21 cellular contexts compared by ENCODE assay signal in the genomic region with DNA sequence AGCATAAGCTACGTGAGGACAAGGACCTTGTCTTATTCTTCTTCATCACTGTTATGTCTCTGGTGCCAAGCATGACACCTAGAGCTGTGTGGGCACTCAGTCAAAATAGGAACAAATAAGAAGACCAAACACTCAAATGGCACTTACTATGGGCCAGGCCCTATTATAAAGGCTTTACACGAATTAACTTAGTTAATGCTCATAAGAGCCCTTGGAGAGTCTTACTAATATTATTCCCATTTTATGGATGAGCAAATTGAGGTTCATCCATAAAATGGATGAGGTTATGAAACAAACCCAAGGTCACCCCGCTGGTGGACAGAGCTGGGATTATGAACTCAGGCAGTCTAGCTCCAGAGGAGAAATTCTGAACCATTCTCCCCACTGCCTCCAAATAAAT. TPM values are rescaled to one million over a fixed set of nuclear protein-coding genes. Genes with fewer than 3 reads are reported as not detected.
A peak's percentile ranks its signal among the peaks of the same experiment; 100 is the strongest.
DNase-seq lines count a peak whose midpoint lies in the region; ATAC-seq, FAIRE-seq and TF ChIP-seq lines count a peak whose summit lies in the region.
"Had no signal": no experiment of that assay in that cellular context is flagged by ENCODE, and none has a peak within 500 bp of the region (broad histone marks: within the 10 kb centered on the region; RNA-seq: fewer than 3 reads in every experiment).

No MANE protein-coding gene starts in this region.

- POLR2A ChIA-PET in IMR-90 (lab: Charles Lee; ENCODE audit: unreplicated experiment), result interaction anchor here (0.6 kb wide), 1 partner anchor 187 kb away, joined by 3 read pairs; no protein-coding TSS in a partner anchor

- no peak for ATAC-seq in IMR-90 (ENCODE audit: low read depth)
- ATAC-seq: CD8-positive, alpha-beta T cell; GM23338; HCT116 had no signal

- H2AFZ ChIP-seq in IMR-90 (replicated peaks; ENCODE audit: low read length, poor library complexity), result no peak overlapping the region
- H2AFZ ChIP-seq: GM23338 had no signal

- no peak overlapping the region for H4K5ac ChIP-seq in IMR-90 (ENCODE audit: low read depth, low read length)

- no peak for TF ChIP-seq RAD21 in IMR-90 (IDR thresholded peaks at IDR 0.05; ENCODE audit: low read length)

- peak overlapping the region; percentile 50 for H3K27ac Mint-ChIP-seq in osteocyte (ENCODE audit: unreplicated experiment)
- H3K27ac Mint-ChIP-seq in activated naive CD4-positive, alpha-beta T cell treated with anti-CD3 and anti-CD28 coated beads, Interleukin-2, amount 10 ng/mL, durations not matched to agents 7 days and 5 days, result no peak overlapping the region
- H3K27ac Mint-ChIP-seq: B cell; CD4-positive, CD25-positive, alpha-beta regulatory T cell; CD8-positive, alpha-beta T cell; GM23338; H9 had no signal

- 100% methylated on average over 1 of the region's 3 CpGs; no CpG with 5 or more reads in 1 of the 2 experiments for WGBS in IMR-90 (ENCODE audit: extremely low coverage in 2 of 2, insufficient read length in 1 of 2), 2 experiments
- 91 to 95% methylated on average over 3 of the region's 3 CpGs for WGBS in thyroid gland, 2 donors

- TF ChIP-seq POLR2A in IMR-90 (IDR thresholded peaks at IDR 0.05; ENCODE audit: low read depth, low read length) (no peak), thyroid gland (IDR thresholded peaks at IDR 0.05) (no peak)

- H3K9ac ChIP-seq in IMR-90 (ENCODE audit: low read depth, low read length), result no peak overlapping the region
- H3K9ac ChIP-seq: BLaER1 had no signal

- no peak overlapping the region for H3K56ac ChIP-seq in IMR-90 (ENCODE audit: extremely low read depth, insufficient read depth, low read length)

- H3K4me3 ChIP-seq in IMR-90 (ENCODE audit: insufficient read depth, low read depth, low read length), result no peak overlapping the region
- no peak overlapping the region for H3K4me3 ChIP-seq in thyroid gland (replicated peaks in 1 of 3)
- H3K4me3 ChIP-seq: BLaER1, GM23338 had no signal

- dilution Hi-C loops in IMR-90 (cut with HindIII; ENCODE audit: low sequenced_read_pairs, unreplicated experiment), result no loop called here

- DNase-seq in HTR-8/SVneo (ENCODE audit: insufficient read length, low spot score) (no peak), IMR-90 (no peak), osteocyte (ENCODE audit: extremely low spot score, unreplicated experiment) (no peak), thyroid gland (no peak)
- no peak for DNase-seq in activated naive CD4-positive, alpha-beta T cell treated with anti-CD3 and anti-CD28 coated beads, Interleukin-2, amount 10 ng/mL, durations not matched to agents 7 days and 5 days
- no peak for DNase-seq in stimulated activated CD4-positive, alpha-beta T cell treated with anti-CD3 and anti-CD28 coated beads, Interleukin-12 subunit alpha, Interleukin-12 subunit beta, amount 100 ng/mL, for 4 hours
- DNase-seq: Caco-2; CD4-positive, CD25-positive, alpha-beta regulatory T cell; CD8-positive, alpha-beta T cell; DMS 273 treated with DMSO at 0.1 percent for 48 hours; DMS79; GF-D8; H9 had no signal

- H3K23ac ChIP-seq in IMR-90 (ENCODE audit: low read depth, low read length), result no peak overlapping the region

- CTCF ChIA-PET in IMR-90 (lab: Yijun Ruan, JAX), result no interaction called here
- CTCF ChIA-PET in activated naive CD4-positive, alpha-beta T cell treated with anti-CD3 and anti-CD28 coated beads, Interleukin-2, amount 10 ng/mL, durations not matched to agents 7 days and 5 days (lab: Charles Lee), result no interaction called here

- H2BK20ac ChIP-seq in IMR-90 (ENCODE audit: low read depth, low read length), result no peak overlapping the region

- no peaks in the 10 kb centered on the region for H4K20me1 ChIP-seq in IMR-90 (ENCODE audit: insufficient read depth, low read length)
- H4K20me1 ChIP-seq: BLaER1 had no signal

- H3K79me1 ChIP-seq in IMR-90 (ENCODE audit: low read depth in 1 of 2, low read length in 2 of 2), result peaks cover 0 to 11% of the 10 kb centered on the region in 2 experiments; a peak in 2 of 4 replicates

- intact Hi-C loops in IMR-90 (cut with micrococcal nuclease), result no loop called here
- intact Hi-C loops in thyroid gland (cut with DNase I), result no loop called here

- TF ChIP-seq CTCF in IMR-90 (conservative IDR thresholded peaks at IDR 0.05; ENCODE audit: low read depth, low read length) (no peak), osteocyte (IDR thresholded peaks at IDR 0.05) (no peak), thyroid gland (IDR thresholded peaks at IDR 0.05) (no peak)

- H3K4me1 ChIP-seq in IMR-90 (ENCODE audit: control insufficient read depth, insufficient read depth, low read length) (peaks cover 1% of the 10 kb centered on the region; the same call in 1 of the 2 replicates), thyroid gland (peaks cover 22 to 29% of the 10 kb centered on the region in 2 donors)
- H3K4me1 ChIP-seq: Caco-2 had no signal

- H4K91ac ChIP-seq in IMR-90 (ENCODE audit: insufficient read depth, low read depth, low read length), result no peak overlapping the region

- H3K27me3 ChIP-seq in IMR-90 (ENCODE audit: control insufficient read depth, insufficient read depth, low read length) (no peaks in the 10 kb centered on the region), thyroid gland (no peaks in the 10 kb centered on the region)
- H3K27me3 ChIP-seq: BLaER1 had no signal

- no peak overlapping the region for H4K8ac ChIP-seq in IMR-90 (ENCODE audit: low read depth in 2 of 2, low read length in 2 of 2)

- H3K36me3 Mint-ChIP-seq in osteocyte (ENCODE audit: unreplicated experiment), result peaks cover 35% of the 10 kb centered on the region
- no peaks in the 10 kb centered on the region for H3K36me3 Mint-ChIP-seq in activated naive CD4-positive, alpha-beta T cell treated with anti-CD3 and anti-CD28 coated beads, Interleukin-2, amount 10 ng/mL, durations not matched to agents 7 days and 5 days
- H3K36me3 Mint-ChIP-seq: CD4-positive, CD25-positive, alpha-beta regulatory T cell; CD8-positive, alpha-beta T cell had no signal

- peaks cover 56% of the 10 kb centered on the region for H3K4me1 Mint-ChIP-seq in osteocyte (ENCODE audit: unreplicated experiment)
- H3K4me1 Mint-ChIP-seq in activated naive CD4-positive, alpha-beta T cell treated with anti-CD3 and anti-CD28 coated beads, Interleukin-2, amount 10 ng/mL, durations not matched to agents 7 days and 5 days, result no peaks in the 10 kb centered on the region
- H3K4me1 Mint-ChIP-seq: B cell; CD4-positive, CD25-positive, alpha-beta regulatory T cell had no signal

- no peak overlapping the region for H3K4ac ChIP-seq in IMR-90 (ENCODE audit: low read depth, low read length)

- H3K27ac ChIP-seq in IMR-90 (ENCODE audit: insufficient read depth, low read length) (no peak overlapping the region), thyroid gland (peak overlapping the region in 2 of 3 donors; percentile 25 to 32)
- H3K27ac ChIP-seq: BLaER1, C4-2B had no signal

- BruUV-seq in IMR-90 (replicated peaks; lab: Mats Ljungman, UMichigan), result no TSS peak

- peak; percentile 86 for FAIRE-seq in HTR-8/SVneo (lab: Jason Lieb, UNC)
- FAIRE-seq: D721Med, GM12891, GM18507 had no signal

- peak overlapping the region; percentile 1; the same call in 1 of the 2 replicates for H2AK5ac ChIP-seq in IMR-90 (ENCODE audit: low read depth, low read length)

- no peaks in the 10 kb centered on the region for H3K9me3 Mint-ChIP-seq in osteocyte (ENCODE audit: unreplicated experiment)
- H3K9me3 Mint-ChIP-seq in activated naive CD4-positive, alpha-beta T cell treated with anti-CD3 and anti-CD28 coated beads, Interleukin-2, amount 10 ng/mL, durations not matched to agents 7 days and 5 days, result no peaks in the 10 kb centered on the region
- H3K9me3 Mint-ChIP-seq: CD4-positive, CD25-positive, alpha-beta regulatory T cell; CD8-positive, alpha-beta T cell; GM23338; H9 had no signal

- H2BK15ac ChIP-seq in IMR-90 (ENCODE audit: low read depth, low read length), result no peak overlapping the region

- no peak overlapping the region for H3K14ac ChIP-seq in IMR-90 (replicated peaks; ENCODE audit: low read depth, low read length)

- in situ Hi-C loops in IMR-90 (cut with MboI; ENCODE audit: low sequenced_read_pairs), result no loop called here

- peaks cover 13% of the 10 kb centered on the region for H3K9me1 ChIP-seq in IMR-90 (ENCODE audit: insufficient read depth, low read length)

- H3K36me3 ChIP-seq in IMR-90 (ENCODE audit: control insufficient read depth, insufficient read depth, low read length) (peaks cover 2% of the 10 kb centered on the region; the same call in 1 of the 2 replicates), thyroid gland (no peaks in the 10 kb centered on the region)
- H3K36me3 ChIP-seq: BLaER1 had no signal

- H3K27me3 Mint-ChIP-seq in osteocyte (ENCODE audit: unreplicated experiment), result no peaks in the 10 kb centered on the region
- peaks cover 23% of the 10 kb centered on the region for H3K27me3 Mint-ChIP-seq in activated naive CD4-positive, alpha-beta T cell treated with anti-CD3 and anti-CD28 coated beads, Interleukin-2, amount 10 ng/mL, durations not matched to agents 7 days and 5 days

- H2BK5ac ChIP-seq in IMR-90 (ENCODE audit: low read depth, low read length, poor library complexity, severe bottlenecking), result no peak overlapping the region

- no peak overlapping the region for H3K18ac ChIP-seq in IMR-90 (ENCODE audit: low read depth, low read length)

- H2BK120ac ChIP-seq in IMR-90 (ENCODE audit: low read depth, low read length), result no peak overlapping the region

- H3K9me3 ChIP-seq in IMR-90 (ENCODE audit: control insufficient read depth, insufficient read depth, low read length) (no peaks in the 10 kb centered on the region), thyroid gland (no peaks in the 10 kb centered on the region)
- H3K9me3 ChIP-seq: BLaER1, Caco-2 had no signal

- no peak overlapping the region for H2AK9ac ChIP-seq in IMR-90 (replicated peaks; ENCODE audit: low read depth, low read length, poor library complexity)

- H3K4me3 Mint-ChIP-seq in osteocyte (ENCODE audit: unreplicated experiment), result no peak overlapping the region
- no peak overlapping the region for H3K4me3 Mint-ChIP-seq in activated naive CD4-positive, alpha-beta T cell treated with anti-CD3 and anti-CD28 coated beads, Interleukin-2, amount 10 ng/mL, durations not matched to agents 7 days and 5 days
- H3K4me3 Mint-ChIP-seq: B cell; CD4-positive, CD25-positive, alpha-beta regulatory T cell; CD8-positive, alpha-beta T cell; GM23338; H9 had no signal

- no peak overlapping the region for H3K4me2 ChIP-seq in IMR-90 (ENCODE audit: low read depth, low read length)
- H3K4me2 ChIP-seq: BLaER1, GM23338 had no signal

RNA-seq across cellular contexts. Expression of gene ISCA2, which starts 47.7 kb away (rescaled TPM):
- total RNA-seq in IMR-90 (2012; rRNA removed) (5.4 and 9.2 TPM in 2 replicates), osteocyte (22.4 and 26.3 TPM in 2 replicates), thyroid gland (10 to 100 TPM; 24.6 to 54.9 (median 44.2) TPM)
- polyA plus RNA-seq in IMR-90 (2012; rRNA removed), result 25.7 and 25.8 TPM in 2 replicates
- polyA plus RNA-seq in IMR-90 (2012; cell fraction: cytosol; rRNA removed), result 2.7 and 5.1 TPM in 2 replicates
- polyA plus RNA-seq in IMR-90 (2012; cell fraction: nucleus; rRNA removed; ENCODE audit: low replicate concordance), result 1.3 and 5.5 TPM in 2 replicates

RNA-seq across cellular contexts. Expression of gene NPC2, which starts 48.1 kb away (rescaled TPM):
- 123 and 210 TPM in 2 replicates for total RNA-seq in IMR-90 (2012; rRNA removed)
- 272 and 273 TPM in 2 replicates for polyA plus RNA-seq in IMR-90 (2012; rRNA removed)
- 197 and 369 TPM in 2 replicates for polyA plus RNA-seq in IMR-90 (2012; cell fraction: cytosol; rRNA removed)
- polyA plus RNA-seq in IMR-90 (2012; cell fraction: nucleus; rRNA removed; ENCODE audit: low replicate concordance), result 66.2 and 72.0 TPM in 2 replicates
- total RNA-seq in osteocyte, result 524 and 529 TPM in 2 replicates
- 1,000 to 10,000 TPM in 1 of 4 donors, 100 to 1,000 TPM in 3; 583 to 1,617 (median 793) TPM for total RNA-seq in thyroid gland
